In genomic region chr13:110923086-110923485, GRCh38 we compare ENCODE assay signal across 1 cellular context.
TF ChIP-seq lines count a peak whose summit lies in the region.

No MANE protein-coding gene starts in this region.

TF ChIP-seq in GM12878, 131 proteins besides CTCF, POLR2A, EP300 and RAD21 (continued from another document):
- TF ChIP-seq, protein P1, sequence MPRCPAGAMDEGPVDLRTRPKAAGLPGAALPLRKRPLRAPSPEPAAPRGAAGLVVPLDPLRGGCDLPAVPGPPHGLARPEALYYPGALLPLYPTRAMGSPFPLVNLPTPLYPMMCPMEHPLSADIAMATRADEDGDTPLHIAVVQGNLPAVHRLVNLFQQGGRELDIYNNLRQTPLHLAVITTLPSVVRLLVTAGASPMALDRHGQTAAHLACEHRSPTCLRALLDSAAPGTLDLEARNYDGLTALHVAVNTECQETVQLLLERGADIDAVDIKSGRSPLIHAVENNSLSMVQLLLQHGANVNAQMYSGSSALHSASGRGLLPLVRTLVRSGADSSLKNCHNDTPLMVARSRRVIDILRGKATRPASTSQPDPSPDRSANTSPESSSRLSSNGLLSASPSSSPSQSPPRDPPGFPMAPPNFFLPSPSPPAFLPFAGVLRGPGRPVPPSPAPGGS (IDR thresholded peaks at IDR 0.05; ENCODE audit: borderline replicate concordance, insufficient read depth, low read depth, low read length, poor library complexity, severe bottlenecking): peak; percentile 16
- TF ChIP-seq NFYA (IDR thresholded peaks at IDR 0.05; ENCODE audit: borderline replicate concordance, low read depth, low read length): no peak
- TF ChIP-seq ASH2L (IDR thresholded peaks at IDR 0.05; ENCODE audit: borderline replicate concordance, low read depth): no peak
